ENCODE assay signal across 15 cellular contexts in genomic region chr5:117461403-117461802, GRCh38.
DNase-seq lines count a peak whose midpoint lies in the region; ATAC-seq, FAIRE-seq and TF ChIP-seq lines count a peak whose summit lies in the region.
"Had no signal": no experiment of that assay in that cellular context is flagged by ENCODE, and none has a peak within 500 bp of the region (broad histone marks: within the 10 kb centered on the region; RNA-seq: fewer than 3 reads in every experiment).

No MANE protein-coding gene starts in this region.

- no peak for DNase-seq in stimulated activated naive B cell treated with anti-CD40 and anti-IgM and Interleukin-4, amounts not matched to agents 10 μg/mL and 1 μg/mL and 100 μg/mL, for 72 hours
- DNase-seq in pancreas (no peak), right atrium auricular region (ENCODE audit: low spot score) (no peak)
- no peak for DNase-seq in stimulated activated naive CD4-positive, alpha-beta T cell treated with Interleukin-2 at 50 U/mL for 16 hours (lab: John Stamatoyannopoulos, UW)
- DNase-seq: DMS79, left lung, NCI-H510A, ovary, SK-N-SH, spleen had no signal

- no peak overlapping the region for H3K4me3 ChIP-seq in pancreas
- no peak overlapping the region for H3K4me3 ChIP-seq in right atrium auricular region
- H3K4me3 ChIP-seq: left lung, ovary, spleen had no signal

- H3K27ac ChIP-seq in pancreas (no peak overlapping the region), right atrium auricular region (no peak overlapping the region)
- H3K27ac ChIP-seq: left lung, ovary, spleen had no signal

- no peaks in the 10 kb centered on the region for H3K27me3 Mint-ChIP-seq in stimulated activated naive B cell treated with anti-CD40 and anti-IgM and Interleukin-4, amounts not matched to agents 10 μg/mL and 1 μg/mL and 100 μg/mL, for 72 hours

- H3K9me3 Mint-ChIP-seq in stimulated activated naive B cell treated with anti-CD40 and anti-IgM and Interleukin-4, amounts not matched to agents 10 μg/mL and 1 μg/mL and 100 μg/mL, for 72 hours: no peaks in the 10 kb centered on the region
- H3K9me3 Mint-ChIP-seq: activated T-helper 2 cell treated with anti-CD3 and anti-CD28 coated beads, Interferon-gamma antibody, Interleukin-2, Interleukin-4, amounts not matched to agents 10 μg/mL and 5 μg/mL and 100 μg/mL, durations not matched to agents 14 hours and 24 hours and 36 hours had no signal

- peaks cover 2 to 5% of the 10 kb centered on the region in 2 donors for H3K4me1 Mint-ChIP-seq in stimulated activated naive B cell treated with anti-CD40 and anti-IgM and Interleukin-4, amounts not matched to agents 10 μg/mL and 1 μg/mL and 100 μg/mL, for 72 hours

- TF ChIP-seq CTCF in pancreas (IDR thresholded peaks at IDR 0.05): no peak
- TF ChIP-seq CTCF in right atrium auricular region (IDR thresholded peaks at IDR 0.05): no peak

- H3K36me3 ChIP-seq in pancreas: no peaks in the 10 kb centered on the region
- no peaks in the 10 kb centered on the region for H3K36me3 ChIP-seq in right atrium auricular region
- H3K36me3 ChIP-seq: left lung, ovary, spleen had no signal

- FAIRE-seq in pancreas (lab: Jason Lieb, UNC): no peak
- FAIRE-seq: GM19239 had no signal

- no peaks in the 10 kb centered on the region for H3K9me3 ChIP-seq in pancreas
- no peaks in the 10 kb centered on the region for H3K9me3 ChIP-seq in right atrium auricular region
- H3K9me3 ChIP-seq: left lung, ovary, SK-N-SH, spleen had no signal

- ATAC-seq in GM19351 (IDR thresholded peaks at IDR 0.05; ENCODE audit: unreplicated experiment) (peak; percentile 89), HG02623 (IDR thresholded peaks at IDR 0.05; ENCODE audit: unreplicated experiment) (peak; percentile 79), HG03378 (IDR thresholded peaks at IDR 0.05; ENCODE audit: unreplicated experiment) (peak; percentile 66), pancreas (no peak)
- ATAC-seq in stimulated activated naive B cell treated with anti-CD40 and anti-IgM and Interleukin-4, amounts not matched to agents 10 μg/mL and 1 μg/mL and 100 μg/mL, for 72 hours (replicated peaks): peak; percentile 41 to 64
- ATAC-seq: left lung had no signal

- H3K27me3 ChIP-seq in pancreas (no peaks in the 10 kb centered on the region), right atrium auricular region (no peaks in the 10 kb centered on the region)
- H3K27me3 ChIP-seq: left lung, ovary, spleen had no signal

- H3K4me1 ChIP-seq in pancreas: no peaks in the 10 kb centered on the region
- no peaks in the 10 kb centered on the region for H3K4me1 ChIP-seq in right atrium auricular region
- H3K4me1 ChIP-seq: left lung, spleen had no signal

- no peak overlapping the region for H3K4me3 Mint-ChIP-seq in stimulated activated naive B cell treated with anti-CD40 and anti-IgM and Interleukin-4, amounts not matched to agents 10 μg/mL and 1 μg/mL and 100 μg/mL, for 72 hours

- WGBS in pancreas, 2 donors: 78 to 94% methylated on average over 1 of the region's 1 CpG

- intact Hi-C loops in pancreas (cut with DNase I): no loop called here

- H3K27ac Mint-ChIP-seq in stimulated activated naive B cell treated with anti-CD40 and anti-IgM and Interleukin-4, amounts not matched to agents 10 μg/mL and 1 μg/mL and 100 μg/mL, for 72 hours: no peak overlapping the region
- H3K27ac Mint-ChIP-seq: activated T-helper 2 cell treated with anti-CD3 and anti-CD28 coated beads, Interferon-gamma antibody, Interleukin-2, Interleukin-4, amounts not matched to agents 10 μg/mL and 5 μg/mL and 100 μg/mL, durations not matched to agents 14 hours and 24 hours and 36 hours had no signal

- H3K36me3 Mint-ChIP-seq in stimulated activated naive B cell treated with anti-CD40 and anti-IgM and Interleukin-4, amounts not matched to agents 10 μg/mL and 1 μg/mL and 100 μg/mL, for 72 hours: no peaks in the 10 kb centered on the region

Comparison
In these comparisons a context has a peak if more than half of its experiments do, and no peak if none do; other contexts are left out.
1. ATAC-seq: peak in GM19351 (single experiment), HG02623 (single experiment), HG03378 (single experiment) and stimulated activated naive B cell treated with anti-CD40 and anti-IgM and Interleukin-4, amounts not matched to agents 10 μg/mL and 1 μg/mL and 100 μg/mL, for 72 hours (2 of 2); none in pancreas (0 of 4).